9 cellular contexts compared by ENCODE assay signal in the genomic region with DNA sequence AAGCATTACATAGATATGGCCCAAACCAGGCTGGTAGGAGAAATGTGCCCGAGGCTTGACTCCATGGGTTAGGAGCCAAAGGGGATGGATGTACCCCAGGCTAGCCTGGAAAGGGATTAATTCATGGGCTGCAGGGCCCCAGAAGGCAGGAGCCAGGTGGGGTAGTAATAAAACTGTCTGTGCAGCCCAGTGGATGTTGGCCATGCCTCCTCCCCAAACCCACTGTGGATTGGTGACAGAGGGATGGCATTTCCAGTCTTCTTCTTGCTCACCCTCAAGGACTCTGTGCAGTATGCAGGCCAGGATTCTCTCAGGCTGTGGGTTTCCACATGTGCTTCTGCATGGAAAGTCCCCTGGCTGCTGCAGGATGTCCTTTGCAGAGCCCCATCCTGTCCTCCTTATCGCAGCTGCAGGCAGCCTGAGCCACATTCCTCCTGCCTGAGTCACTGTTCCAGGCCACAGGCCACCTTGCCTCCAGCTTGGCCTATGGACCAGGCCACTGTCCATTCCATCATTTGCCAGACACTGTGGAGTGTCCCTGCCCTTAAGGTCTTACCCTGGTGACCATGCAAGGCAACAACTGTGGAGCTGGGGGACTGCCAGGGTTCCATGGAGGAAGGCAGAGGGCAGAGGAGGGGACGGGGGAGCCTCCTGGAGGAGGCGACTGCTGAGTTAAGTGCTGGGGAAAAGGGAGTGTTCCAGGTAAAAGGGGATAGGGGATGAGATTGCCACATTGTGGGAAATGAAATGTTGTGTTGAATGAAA. TPM values are rescaled to one million over a fixed set of nuclear protein-coding genes. Genes with fewer than 3 reads are reported as not detected.
DNase-seq lines count a peak whose midpoint lies in the region; ATAC-seq and TF ChIP-seq lines count a peak whose summit lies in the region.
"Had no signal": no experiment of that assay in that cellular context is flagged by ENCODE, and none has a peak within 500 bp of the region (broad histone marks: within the 10 kb centered on the region; RNA-seq: fewer than 3 reads in every experiment).

No MANE protein-coding gene starts in this region.

- H2AFZ ChIP-seq in fibroblast of lung (ENCODE audit: low read length), result no peak overlapping the region

- H3K36me3 Mint-ChIP-seq in CD8-positive, alpha-beta T cell, result no peaks in the 10 kb centered on the region

- DNase-seq in NCI-H510A treated with DMSO at 0.1 percent for 48 hours (lab: John Stamatoyannopoulos, UW) (peak; percentile 33), fibroblast of lung (ENCODE audit: low read depth in 2 of 2) (peak; percentile 74 to 76), psoas muscle (peak; percentile 35 to 68), NCI-H1436 treated with DMSO at 0.1 percent for 48 hours (lab: John Stamatoyannopoulos, UW) (no peak), DMS79 treated with DMSO at 0.1 percent for 48 hours (lab: John Stamatoyannopoulos, UW) (no peak)
- no peak for DNase-seq in CD8-positive, alpha-beta T cell
- no peak for DNase-seq in activated CD4-positive, alpha-beta T cell treated with anti-CD3 and anti-CD28 coated beads for 4 hours

- no peak overlapping the region for H3K4me2 ChIP-seq in fibroblast of lung (ENCODE audit: extremely low read depth, insufficient read depth, low read length)

- H3K27ac ChIP-seq in fibroblast of lung (ENCODE audit: insufficient read depth, low read length) (no peak overlapping the region), psoas muscle (peak overlapping the region; percentile 47)
- H3K27ac ChIP-seq in CD8-positive, alpha-beta T cell (ENCODE audit: low read depth, low read length), result no peak overlapping the region
- H3K27ac ChIP-seq: neutrophil had no signal

- WGBS in psoas muscle, 3 donors, result 32 to 48% (median 46%) methylated on average over 4 of the region's 4 CpGs

- H3K27ac Mint-ChIP-seq in CD8-positive, alpha-beta T cell, result no peak overlapping the region

- H3K9ac ChIP-seq in fibroblast of lung (ENCODE audit: insufficient read depth, low read length), result no peak overlapping the region

- H3K9me3 Mint-ChIP-seq in CD8-positive, alpha-beta T cell, result no peaks in the 10 kb centered on the region

- peak; percentile 77 for ATAC-seq in GM21447 (IDR thresholded peaks at IDR 0.05; ENCODE audit: unreplicated experiment)
- peak; percentile 72 to 85 (median 79) for ATAC-seq in psoas muscle
- ATAC-seq in CD8-positive, alpha-beta T cell, result no peak

- no peak overlapping the region for H3K4me3 Mint-ChIP-seq in CD8-positive, alpha-beta T cell

- intact Hi-C loops in psoas muscle (cut with DNase I), result loop anchor here in 1 of 2 donors (10.0 kb wide), 1 partner anchor 276 kb away; no protein-coding TSS in a partner anchor
- intact Hi-C loops in CD8-positive, alpha-beta T cell (cut with DNase I, micrococcal nuclease), result no loop called here

- no peaks in the 10 kb centered on the region for H3K4me1 Mint-ChIP-seq in CD8-positive, alpha-beta T cell (ENCODE audit: low read depth)

- no peaks in the 10 kb centered on the region for H3K27me3 ChIP-seq in fibroblast of lung (ENCODE audit: control insufficient read depth, insufficient read depth, low read length)
- H3K27me3 ChIP-seq in psoas muscle (ENCODE audit: insufficient read depth in 3 of 3, low read length in 2 of 3), result no peaks in the 10 kb centered on the region
- H3K27me3 ChIP-seq in CD8-positive, alpha-beta T cell (ENCODE audit: insufficient read depth, low read length), result no peaks in the 10 kb centered on the region
- H3K27me3 ChIP-seq: neutrophil had no signal

- no peaks in the 10 kb centered on the region for H3K36me3 ChIP-seq in fibroblast of lung (ENCODE audit: control insufficient read depth, insufficient read depth, low read length)
- no peaks in the 10 kb centered on the region for H3K36me3 ChIP-seq in psoas muscle (ENCODE audit: insufficient read depth in 1 of 2, low read depth in 1 of 2)
- H3K36me3 ChIP-seq in CD8-positive, alpha-beta T cell (ENCODE audit: insufficient read depth, low read length), result no peaks in the 10 kb centered on the region
- H3K36me3 ChIP-seq: neutrophil had no signal

- H3K4me3 ChIP-seq in fibroblast of lung (replicated peaks in 1 of 4; ENCODE audit: control extremely low read depth in 1 of 4, insufficient read depth in 1 of 4, low read depth in 3 of 4, low read length in 4 of 4) (no peak overlapping the region), psoas muscle (no peak overlapping the region)
- no peak overlapping the region for H3K4me3 ChIP-seq in CD8-positive, alpha-beta T cell (ENCODE audit: low read depth, low read length)

- POLR2A ChIA-PET in CD8-positive, alpha-beta T cell (lab: Charles Lee), result no interaction called here

- H3K79me2 ChIP-seq in fibroblast of lung (ENCODE audit: control insufficient read depth, insufficient read depth, low read length), result no peaks in the 10 kb centered on the region

- no peaks in the 10 kb centered on the region for H4K20me1 ChIP-seq in fibroblast of lung (ENCODE audit: control insufficient read depth, extremely low read depth, insufficient read depth, low read length)

- H3K9me3 ChIP-seq in fibroblast of lung (ENCODE audit: control insufficient read depth, insufficient read depth, low read depth, low read length), result no peaks in the 10 kb centered on the region
- H3K9me3 ChIP-seq in psoas muscle, result no peaks in the 10 kb centered on the region
- H3K9me3 ChIP-seq in CD8-positive, alpha-beta T cell (ENCODE audit: low read length), result no peaks in the 10 kb centered on the region
- H3K9me3 ChIP-seq: neutrophil had no signal

- CTCF ChIA-PET in CD8-positive, alpha-beta T cell (lab: Charles Lee), result no interaction called here

- TF ChIP-seq CTCF in fibroblast of lung (conservative IDR thresholded peaks at IDR 0.05 in 1 of 2, IDR thresholded peaks at IDR 0.05 in 1 of 2; ENCODE audit: low read depth in 1 of 2, low read length in 2 of 2) (no peak), psoas muscle (IDR thresholded peaks at IDR 0.05) (no peak)
- no peak for TF ChIP-seq CTCF in CD8-positive, alpha-beta T cell (IDR thresholded peaks at IDR 0.05)

- peaks cover 9% of the 10 kb centered on the region for H3K4me1 ChIP-seq in fibroblast of lung (ENCODE audit: control insufficient read depth, extremely low read depth, insufficient read depth, low read length)
- H3K4me1 ChIP-seq in psoas muscle, result peaks cover 4% of the 10 kb centered on the region
- H3K4me1 ChIP-seq in CD8-positive, alpha-beta T cell (ENCODE audit: insufficient read depth, low read length), result no peaks in the 10 kb centered on the region

- H3K27me3 Mint-ChIP-seq in CD8-positive, alpha-beta T cell (ENCODE audit: low read depth), result no peaks in the 10 kb centered on the region

RNA-seq across cellular contexts. Expression of gene INO80C, which starts 38.9 kb away (rescaled TPM):
- total RNA-seq in fibroblast of lung (1.5 and 3.1 TPM in 2 replicates), psoas muscle (10 to 100 TPM; 14.4 to 21.1 (median 18.3) TPM)
- polyA plus RNA-seq in fibroblast of lung (9.4 and 13.5 TPM in 2 replicates), psoas muscle (10 to 100 TPM; 22.5 to 26.7 (median 22.6) TPM)
- polyA plus RNA-seq in fibroblast of lung (2012), result 11.0 and 12.7 TPM in 2 replicates
- polyA minus RNA-seq in fibroblast of lung (ENCODE audit: low replicate concordance), result 2.7 and 10.4 TPM in 2 replicates
- total RNA-seq in CD8-positive, alpha-beta T cell, result 10 to 100 TPM; 20.1 to 22.1 TPM

Comparison
In these comparisons a context has a peak if more than half of its experiments do, and no peak if none do; other contexts are left out.
1. DNase-seq: peak in NCI-H510A treated with DMSO at 0.1 percent for 48 hours (single experiment), fibroblast of lung (2 of 2) and psoas muscle (2 of 2); none in CD8-positive, alpha-beta T cell (0 of 7), NCI-H1436 treated with DMSO at 0.1 percent for 48 hours (single experiment), DMS79 treated with DMSO at 0.1 percent for 48 hours (single experiment) and activated CD4-positive, alpha-beta T cell treated with anti-CD3 and anti-CD28 coated beads for 4 hours (0 of 2).